In genomic region chr12:124369901-124370378, GRCh38 we compare ENCODE assay signal across 13 cellular contexts.
A peak's percentile ranks its signal among the peaks of the same experiment; 100 is the strongest.
DNase-seq lines count a peak whose midpoint lies in the region; ATAC-seq, FAIRE-seq and TF ChIP-seq lines count a peak whose summit lies in the region.
"Had no signal": no experiment of that assay in that cellular context is flagged by ENCODE, and none has a peak within 500 bp of the region (broad histone marks: within the 10 kb centered on the region; RNA-seq: fewer than 3 reads in every experiment).

No MANE protein-coding gene starts in this region.

- no peaks in the 10 kb centered on the region for H3K9me1 ChIP-seq in endothelial cell of umbilical vein (replicated peaks; ENCODE audit: control insufficient read depth, extremely low read depth, insufficient read depth, low read length)

- BruUV-seq in PC-9 (replicated peaks; lab: Mats Ljungman, UMichigan) = no TSS peak
- BruUV-seq in endothelial cell of umbilical vein (replicated peaks; lab: Mats Ljungman, UMichigan) = no TSS peak

- H2AFZ ChIP-seq in PC-9 (no peak overlapping the region), endothelial cell of umbilical vein (ENCODE audit: low read depth, low read length) (no peak overlapping the region)

- TF ChIP-seq CTCF in PC-9 (conservative IDR thresholded peaks at IDR 0.05) = no peak
- TF ChIP-seq CTCF in endothelial cell of umbilical vein (IDR thresholded peaks at IDR 0.05; ENCODE audit: extremely low read depth in 1 of 2, insufficient read depth in 1 of 2, low read depth in 1 of 2, low read length in 2 of 2) = no peak
- no peak for TF ChIP-seq CTCF in mucosa of descending colon (IDR thresholded peaks at IDR 0.05)
- TF ChIP-seq CTCF in GM13976 (IDR thresholded peaks at IDR 0.05; ENCODE audit: borderline replicate concordance, control extremely low read depth, extremely low read depth, insufficient read depth, missing control alignments) = no peak

- H3K27ac ChIP-seq in PC-9 (peak overlapping the region; percentile 69), endothelial cell of umbilical vein (ENCODE audit: insufficient read depth, low read depth, low read length) (peak overlapping the region; percentile 61), substantia nigra (ENCODE audit: low read depth, low read length, poor library complexity, severe bottlenecking) (peak overlapping the region; percentile 79)

- peaks cover 55% of the 10 kb centered on the region for H3F3A ChIP-seq in PC-9 (ENCODE audit: insufficient read depth, low read depth)

- 0 out of 2 replicates have a peak, but pooled peaks cover 6% of the 10 kb centered on the region for H3K36me3 ChIP-seq in PC-9 (ENCODE audit: low read depth)
- peaks cover 8 to 31% of the 10 kb centered on the region in 2 experiments for H3K36me3 ChIP-seq in endothelial cell of umbilical vein (ENCODE audit: control insufficient read depth in 2 of 2, extremely low read depth in 1 of 2, insufficient read depth in 2 of 2, low read length in 2 of 2)
- no peaks in the 10 kb centered on the region for H3K36me3 ChIP-seq in mucosa of descending colon (ENCODE audit: low read depth)

- no peaks in the 10 kb centered on the region for H3K27me3 ChIP-seq in PC-9 (ENCODE audit: insufficient read depth, low read depth)
- H3K27me3 ChIP-seq in endothelial cell of umbilical vein (ENCODE audit: control insufficient read depth in 2 of 2, insufficient read depth in 2 of 2, low read length in 2 of 2) = no peaks in the 10 kb centered on the region

- H3K4me1 ChIP-seq in PC-9 (replicated peaks; ENCODE audit: insufficient read depth) (peaks cover 48% of the 10 kb centered on the region), endothelial cell of umbilical vein (ENCODE audit: control insufficient read depth, extremely low read depth, insufficient read depth, low read length) (peaks cover 29% of the 10 kb centered on the region), mucosa of descending colon (ENCODE audit: low read depth) (peaks cover 34% of the 10 kb centered on the region)

- ATAC-seq in mucosa of descending colon = peak; percentile 9
- ATAC-seq in activated CD4-positive, CD25-positive, alpha-beta regulatory T cell treated with anti-CD3 and anti-CD28 coated beads, Interleukin-2, amount 50 U/mL, for 24 hours = no peak
- no peak for ATAC-seq in HG03175 (IDR thresholded peaks at IDR 0.05; ENCODE audit: unreplicated experiment)
- ATAC-seq: GM12878 had no signal

- H3K9me2 ChIP-seq in PC-9 (ENCODE audit: insufficient read depth) = no peaks in the 10 kb centered on the region

- DNase-seq in PC-9 = no peak
- DNase-seq in endothelial cell of umbilical vein (ENCODE audit: low read depth, low spot score) = no peak
- no peak for DNase-seq in mucosa of descending colon
- peak in 29 of 49 donors; percentile 43 to 84 (median 69) for DNase-seq in substantia nigra (lab: John Stamatoyannopoulos, UW)
- DNase-seq in GM13976 (ENCODE audit: low spot score) = no peak
- DNase-seq in NCI-H774 (lab: John Stamatoyannopoulos, UW) = no peak
- DNase-seq: activated B cell treated with CpG ODN at 0.5 μM for 24 hours; activated effector memory CD4-positive, alpha-beta T cell treated with Interleukin-2 at 50 U/mL for 16 hours; CD4-positive, CD25-positive, alpha-beta regulatory T cell; NCI-H1930 had no signal

- H4K20me1 ChIP-seq in PC-9 (ENCODE audit: insufficient read depth) = peaks cover 69% of the 10 kb centered on the region
- H4K20me1 ChIP-seq in endothelial cell of umbilical vein (replicated peaks; ENCODE audit: control insufficient read depth, extremely low read depth, insufficient read depth, low read length) = no peaks in the 10 kb centered on the region

- CTCF ChIA-PET in PC-9 (lab: Charles Lee) (interaction anchor here (0.7 kb wide), 2 partner anchors 12 to 29 kb away, joined by 3 read pairs; no protein-coding TSS in a partner anchor), endothelial cell of umbilical vein (lab: Charles Lee) (interaction anchor here (0.5 to 3.4 kb wide), 7 partner anchors 10 to 139 kb away, joined by 3 to 15 read pairs (median 4); no protein-coding TSS in a partner anchor)

- H3K9me3 ChIP-seq in PC-9 (ENCODE audit: insufficient read depth, low read depth) = no peaks in the 10 kb centered on the region
- no peaks in the 10 kb centered on the region for H3K9me3 ChIP-seq in endothelial cell of umbilical vein (replicated peaks; ENCODE audit: control insufficient read depth, insufficient read depth, low read length)
- no peaks in the 10 kb centered on the region for H3K9me3 ChIP-seq in mucosa of descending colon

- intact Hi-C loops in PC-9 (cut with micrococcal nuclease; ENCODE audit: unreplicated experiment) = loop anchor here (1.0 to 5.0 kb wide), 9 partner anchors 10 to 142 kb away; no protein-coding TSS in a partner anchor
- intact Hi-C loops in endothelial cell of umbilical vein (cut with micrococcal nuclease) = loop anchor here (1.0 to 5.0 kb wide), 3 partner anchors 10 to 397 kb away; no protein-coding TSS in a partner anchor
- intact Hi-C loops in mucosa of descending colon (cut with DNase I, micrococcal nuclease) = no loop called here

- FAIRE-seq in endothelial cell of umbilical vein (lab: Jason Lieb, UNC) = peak; percentile 53
- FAIRE-seq: GM12878 had no signal

- H3K9ac ChIP-seq in endothelial cell of umbilical vein (replicated peaks; ENCODE audit: extremely low read depth, insufficient read depth, low read length) = peak overlapping the region; percentile 33

- POLR2A ChIA-PET in PC-9 (lab: Charles Lee; ENCODE audit: unreplicated experiment) (interaction anchor here (0.6 to 0.9 kb wide), 5 partner anchors 9 to 74 kb away, joined by 3 to 11 read pairs (median 4); no protein-coding TSS in a partner anchor), endothelial cell of umbilical vein (lab: Charles Lee) (no interaction called here)

- dilution Hi-C loops in endothelial cell of umbilical vein (cut with MboI; ENCODE audit: extremely low pct_ligation_motif_present, low sequenced_read_pairs) = no loop called here

- no peak for TF ChIP-seq POLR2A in endothelial cell of umbilical vein (IDR thresholded peaks at IDR 0.05; ENCODE audit: low read depth, low read length)

- in situ Hi-C loops in GM13976 (cut with MboI; ENCODE audit: low sequenced_read_pairs, unreplicated experiment) = no loop called here

- H3K4me2 ChIP-seq in PC-9 = peak overlapping the region; percentile 60
- no peak overlapping the region for H3K4me2 ChIP-seq in endothelial cell of umbilical vein (ENCODE audit: insufficient read depth, low read length)

- H3K4me3 ChIP-seq in PC-9 (no peak overlapping the region; the same call in 1 of the 2 replicates), endothelial cell of umbilical vein (replicated peaks in 1 of 3; ENCODE audit: insufficient read depth in 1 of 3, low read depth in 1 of 3, low read length in 3 of 3) (no peak overlapping the region), mucosa of descending colon (no peak overlapping the region)
- H3K4me3 ChIP-seq: GM12878 had no signal

- H3K79me2 ChIP-seq in PC-9 (ENCODE audit: low read depth) (peaks cover 50% of the 10 kb centered on the region), endothelial cell of umbilical vein (ENCODE audit: control insufficient read depth, insufficient read depth, low read length) (peaks cover 57% of the 10 kb centered on the region)

TF ChIP-seq in endothelial cell of umbilical vein, 7 proteins besides CTCF, POLR2A, EP300 and RAD21:
- TF ChIP-seq MYC (IDR thresholded peaks at IDR 0.05; ENCODE audit: low read depth, low read length) (no peak), FOS (IDR thresholded peaks at IDR 0.05; ENCODE audit: borderline replicate concordance, insufficient read depth, low read length) (no peak), EZH2 (IDR thresholded peaks at IDR 0.05; ENCODE audit: borderline replicate concordance, low read depth, low read length, severe bottlenecking) (no peak), JUN (IDR thresholded peaks at IDR 0.05; ENCODE audit: borderline replicate concordance, insufficient read depth, insufficient read length, low read depth) (no peak), MAX (IDR thresholded peaks at IDR 0.05; ENCODE audit: insufficient read depth, insufficient read length) (no peak), POLR2AphosphoS5 (IDR thresholded peaks at IDR 0.05; ENCODE audit: insufficient read depth, low read depth, low read length) (no peak), GATA2 (IDR thresholded peaks at IDR 0.05; ENCODE audit: insufficient read depth, insufficient read length, low read depth, low read length) (no peak)

Comparison
In these comparisons a context has a peak if more than half of its experiments do, and no peak if none do; other contexts are left out.
1. DNase-seq: peak in substantia nigra (29 of 49); none in PC-9 (0 of 2), endothelial cell of umbilical vein (single experiment), mucosa of descending colon (0 of 3), GM13976 (single experiment) and NCI-H774 (single experiment).
2. intact Hi-C loops: an anchor here in PC-9 (1.0 to 5.0 kb wide) and endothelial cell of umbilical vein (1.0 to 5.0 kb wide); none called in mucosa of descending colon.
3. Peak in every context shown above with its lines, with median percentiles within 50 percentile points of each other: H3K27ac ChIP-seq.